ENCODE assay signal across 8 cellular contexts in genomic region chr5:142357469-142358090, GRCh38. TPM values are rescaled to one million over a fixed set of nuclear protein-coding genes. Genes with fewer than 3 reads are reported as not detected.
A peak's percentile ranks its signal among the peaks of the same experiment; 100 is the strongest.
DNase-seq lines count a peak whose midpoint lies in the region; ATAC-seq, FAIRE-seq and TF ChIP-seq lines count a peak whose summit lies in the region.

No MANE protein-coding gene starts in this region.

- H3K27ac ChIP-seq in astrocyte (ENCODE audit: low read depth, low read length) (peak overlapping the region; percentile 75), HepG2 (ENCODE audit: extremely low read length, insufficient read depth, low read length) (peak overlapping the region; percentile 94), thoracic aorta (peak overlapping the region; percentile 96 to 97)

- peak overlapping the region; percentile 79 for H3K9ac ChIP-seq in astrocyte (ENCODE audit: low read length)
- peak overlapping the region; percentile 87 for H3K9ac ChIP-seq in HepG2 (ENCODE audit: insufficient read depth, low read depth, low read length)

- H3K27me3 Mint-ChIP-seq in activated CD8-positive, alpha-beta memory T cell treated with anti-CD3 and anti-CD28 coated beads, Interleukin-2, amount 10 ng/mL, durations not matched to agents 7 days and 5 days: peaks cover 26% of the 10 kb centered on the region
- H3K27me3 Mint-ChIP-seq in astrocyte (ENCODE audit: low read depth, unreplicated experiment): peaks cover 5% of the 10 kb centered on the region

- TSS peak; percentile 52 for BruUV-seq in HepG2 (replicated peaks; lab: Mats Ljungman, UMichigan)

- H2AFZ ChIP-seq in astrocyte (ENCODE audit: low read depth, low read length) (peak overlapping the region; percentile 59), HepG2 (ENCODE audit: low read length) (no peak overlapping the region)

- intact Hi-C loops in HepG2 (cut with micrococcal nuclease; ENCODE audit: unreplicated experiment) (loop anchor here (2.0 kb wide), 1 partner anchor 33 kb away; the partner anchor contains the start of gene SPRY4), head of caudate nucleus (cut with DNase I) (no loop called here)

- TF ChIP-seq CTCF in astrocyte (IDR thresholded peaks at IDR 0.05; ENCODE audit: insufficient read depth, low read depth, low read length) (no peak), HepG2 (CRISPR knock-in tag; IDR thresholded peaks at IDR 0.05) (no peak), thoracic aorta (IDR thresholded peaks at IDR 0.05) (no peak)

- H3K79me2 ChIP-seq in astrocyte (ENCODE audit: insufficient read depth, low read length): no peaks in the 10 kb centered on the region
- H3K79me2 ChIP-seq in HepG2 (ENCODE audit: insufficient read depth, low read length): peaks cover 40% of the 10 kb centered on the region

- no peaks in the 10 kb centered on the region for H3K36me3 Mint-ChIP-seq in activated CD8-positive, alpha-beta memory T cell treated with anti-CD3 and anti-CD28 coated beads, Interleukin-2, amount 10 ng/mL, durations not matched to agents 7 days and 5 days
- H3K36me3 Mint-ChIP-seq in astrocyte (ENCODE audit: low read depth, unreplicated experiment): no peaks in the 10 kb centered on the region

- no peak for DNase-seq in activated CD8-positive, alpha-beta memory T cell treated with anti-CD3 and anti-CD28 coated beads, Interleukin-2, amount 10 ng/mL, durations not matched to agents 7 days and 5 days
- no peak for DNase-seq in activated CD8-positive, alpha-beta memory T cell treated with anti-CD3 and anti-CD28 coated beads, Interleukin-2, amount 50 U/mL, for 48 hours
- DNase-seq in astrocyte (ENCODE audit: low read depth) (no peak), HepG2 (ENCODE audit: low spot score) (no peak), thoracic aorta (ENCODE audit: low spot score) (no peak), head of caudate nucleus (no peak), NCI-H2029 treated with DMSO at 0.1 percent for 48 hours (lab: John Stamatoyannopoulos, UW) (no peak)

- H3K27me3 ChIP-seq in astrocyte (ENCODE audit: insufficient read depth, low read length): no peaks in the 10 kb centered on the region
- H3K27me3 ChIP-seq in HepG2 (ENCODE audit: control insufficient read depth in 1 of 2, insufficient read depth in 2 of 2, low read length in 2 of 2): no peaks in the 10 kb centered on the region; a peak in 1 of 5 replicates
- no peaks in the 10 kb centered on the region for H3K27me3 ChIP-seq in thoracic aorta (replicated peaks; ENCODE audit: insufficient read depth)

- FAIRE-seq in astrocyte (lab: Jason Lieb, UNC) (no peak), HepG2 (lab: Jason Lieb, UNC) (no peak)

- H3K4me1 Mint-ChIP-seq in activated CD8-positive, alpha-beta memory T cell treated with anti-CD3 and anti-CD28 coated beads, Interleukin-2, amount 10 ng/mL, durations not matched to agents 7 days and 5 days: peaks cover 20% of the 10 kb centered on the region
- H3K4me1 Mint-ChIP-seq in astrocyte (ENCODE audit: low read depth, unreplicated experiment): peaks cover 23% of the 10 kb centered on the region

- H3K4me1 ChIP-seq in astrocyte (ENCODE audit: insufficient read depth, low read length): peaks cover 32% of the 10 kb centered on the region
- peaks cover 88% of the 10 kb centered on the region for H3K4me1 ChIP-seq in HepG2 (ENCODE audit: insufficient read depth, low read length)
- H3K4me1 ChIP-seq in thoracic aorta (ENCODE audit: control insufficient read depth in 1 of 2, low read depth in 2 of 2): peaks cover 10 to 13% of the 10 kb centered on the region in 2 donors

- no peak for TF ChIP-seq RAD21 in HepG2 (CRISPR knock-in tag; IDR thresholded peaks at IDR 0.05)

- H3K9me3 ChIP-seq in astrocyte (ENCODE audit: insufficient read depth, low read depth, low read length) (no peaks in the 10 kb centered on the region), HepG2 (ENCODE audit: low read length) (no peaks in the 10 kb centered on the region), thoracic aorta (no peaks in the 10 kb centered on the region)

- CTCF ChIA-PET in activated CD8-positive, alpha-beta memory T cell treated with anti-CD3 and anti-CD28 coated beads, Interleukin-2, amount 10 ng/mL, durations not matched to agents 7 days and 5 days (lab: Charles Lee): interaction anchor here (1.4 to 1.7 kb wide), 3 partner anchors 33 to 79 kb away, joined by 3 to 4 read pairs (median 4); partner anchors contain the start of gene SPRY4
- CTCF ChIA-PET in HepG2 (lab: Yijun Ruan, JAX; ENCODE audit: low intra/inter-chr PET ratio, low total read pairs): no interaction called here

- WGBS in HepG2 (ENCODE audit: low lambda C conversion rate): 58% methylated on average over 10 of the region's 14 CpGs

- no peaks in the 10 kb centered on the region for H3K9me3 Mint-ChIP-seq in activated CD8-positive, alpha-beta memory T cell treated with anti-CD3 and anti-CD28 coated beads, Interleukin-2, amount 10 ng/mL, durations not matched to agents 7 days and 5 days (ENCODE audit: low read depth)
- H3K9me3 Mint-ChIP-seq in astrocyte (ENCODE audit: unreplicated experiment): no peaks in the 10 kb centered on the region

- in situ Hi-C loops in HepG2 (cut with HindIII; ENCODE audit: extremely low pct_ligation_motif_present, low pct_unique_long_range_greater_than_20kb): no loop called here

- H3K36me3 ChIP-seq in astrocyte (ENCODE audit: insufficient read depth, low read length) (no peaks in the 10 kb centered on the region), HepG2 (replicated peaks in 1 of 2; ENCODE audit: control insufficient read depth in 1 of 2, insufficient read depth in 2 of 2, low read length in 2 of 2) (no peaks in the 10 kb centered on the region), thoracic aorta (no peaks in the 10 kb centered on the region)

- peak overlapping the region; percentile 35 for H3K4me3 ChIP-seq in astrocyte (ENCODE audit: insufficient read depth, low read depth, low read length)
- H3K4me3 ChIP-seq in HepG2 (replicated peaks in 1 of 3; ENCODE audit: insufficient read depth in 1 of 3, low read depth in 2 of 3, low read length in 3 of 3): peak overlapping the region; percentile 54 to 69 (median 63)
- peak overlapping the region; percentile 83 for H3K4me3 ChIP-seq in thoracic aorta

- H3K27ac Mint-ChIP-seq in activated CD8-positive, alpha-beta memory T cell treated with anti-CD3 and anti-CD28 coated beads, Interleukin-2, amount 10 ng/mL, durations not matched to agents 7 days and 5 days: peak overlapping the region; percentile 70
- H3K27ac Mint-ChIP-seq in astrocyte (ENCODE audit: unreplicated experiment): peak overlapping the region; percentile 62

- H4K20me1 ChIP-seq in astrocyte (ENCODE audit: insufficient read depth, low read length) (no peaks in the 10 kb centered on the region), HepG2 (ENCODE audit: insufficient read depth, low read length) (no peaks in the 10 kb centered on the region)

- TF ChIP-seq EP300 in HepG2 (IDR thresholded peaks at IDR 0.05; ENCODE audit: low read depth in 2 of 2, low read length in 2 of 2) (no peak), HepG2 (CRISPR knock-in tag; IDR thresholded peaks at IDR 0.05; ENCODE audit: borderline replicate concordance) (no peak)

- no peak for ATAC-seq in activated CD8-positive, alpha-beta memory T cell treated with anti-CD3 and anti-CD28 coated beads, Interleukin-2, amount 10 ng/mL, durations not matched to agents 7 days and 5 days
- ATAC-seq in HepG2: no peak
- ATAC-seq in thoracic aorta (ENCODE audit: insufficient number of reproducible peaks, low FRiP score, low read depth): peak; percentile 1
- no peak for ATAC-seq in HG03378 (IDR thresholded peaks at IDR 0.05; ENCODE audit: unreplicated experiment)

- H3K4me3 Mint-ChIP-seq in activated CD8-positive, alpha-beta memory T cell treated with anti-CD3 and anti-CD28 coated beads, Interleukin-2, amount 10 ng/mL, durations not matched to agents 7 days and 5 days: peak overlapping the region; percentile 62
- H3K4me3 Mint-ChIP-seq in astrocyte (ENCODE audit: unreplicated experiment): peak overlapping the region; percentile 82

- POLR2A ChIA-PET in HepG2 (lab: Yijun Ruan, JAX): interaction anchor here (0.7 to 5.2 kb wide), 9 partner anchors 11 to 137 kb away, joined by 3 to 122 read pairs (median 4); partner anchors contain the start of gene SPRY4

- TF ChIP-seq POLR2A in HepG2 (IDR thresholded peaks at IDR 0.05; ENCODE audit: insufficient read depth in 1 of 2, low read depth in 2 of 2, low read length in 2 of 2): no peak

- H3K4me2 ChIP-seq in astrocyte (ENCODE audit: low read length) (peak overlapping the region; percentile 81), HepG2 (ENCODE audit: low read depth, low read length) (peak overlapping the region; percentile 94)

TF ChIP-seq in HepG2, 621 proteins besides CTCF, POLR2A, EP300 and RAD21 (continues in another document):
- TF ChIP-seq HOXA7 (CRISPR knock-in tag; IDR thresholded peaks at IDR 0.05): no peak

RNA-seq across cellular contexts. Expression of gene SPRY4, which starts 32.8 kb away (rescaled TPM):
- under 1 TPM; 0.09 to 0.14 TPM for total RNA-seq in activated CD8-positive, alpha-beta memory T cell treated with anti-CD3 and anti-CD28 coated beads, Interleukin-2, amount 10 ng/mL, durations not matched to agents 7 days and 5 days
- total RNA-seq in astrocyte: 19.4 and 23.4 TPM in 2 replicates
- total RNA-seq in HepG2 (2016; rRNA removed; fragmentation: Illumina TruSeq; extraction: Trizol): 8.9 and 9.0 TPM in 2 replicates
- total RNA-seq in HepG2 (2016; cell fraction: cytosol; rRNA removed; fragmentation: Illumina TruSeq; extraction: Trizol; ENCODE audit: low read depth): 1.6 and 1.8 TPM in 2 replicates
- 8.3 and 8.7 TPM in 2 replicates for total RNA-seq in HepG2 (2016; cell fraction: insoluble cytoplasmic fraction; rRNA removed; fragmentation: Illumina TruSeq; extraction: Trizol)
- 5.8 and 6.0 TPM in 2 replicates for total RNA-seq in HepG2 (2016; cell fraction: membrane; rRNA removed; fragmentation: Illumina TruSeq; extraction: Trizol)
- total RNA-seq in HepG2 (2016; cell fraction: nucleus; rRNA removed; fragmentation: Illumina TruSeq; extraction: Trizol): 12.5 and 16.8 TPM in 2 replicates
- polyA plus RNA-seq in HepG2 (2011; rRNA removed): 17.8 and 19.2 TPM in 2 replicates
- polyA plus RNA-seq in HepG2 (2011; cell fraction: cytosol; rRNA removed): 10.9 and 12.6 TPM in 2 replicates
- 61.0 and 63.7 TPM in 2 replicates for polyA plus RNA-seq in HepG2 (2011; cell fraction: nucleus; rRNA removed)
- polyA plus RNA-seq in HepG2 (2012): 10.0 and 17.2 TPM in 2 replicates
- 0.37 and 0.40 TPM in 2 replicates for polyA plus RNA-seq in HepG2 (2016; cell fraction: cytosol; fragmentation: Illumina TruSeq; extraction: Trizol; ENCODE audit: low read depth)
- polyA plus RNA-seq in HepG2 (2016; cell fraction: insoluble cytoplasmic fraction; fragmentation: Illumina TruSeq; extraction: Trizol; ENCODE audit: low read depth): 6.9 and 9.0 TPM in 2 replicates
- polyA plus RNA-seq in HepG2 (2016; cell fraction: membrane; fragmentation: Illumina TruSeq; extraction: Trizol; ENCODE audit: low read depth): 2.0 and 2.1 TPM in 2 replicates
- polyA plus RNA-seq in HepG2 (2016; cell fraction: nucleus; fragmentation: Illumina TruSeq; extraction: Trizol; ENCODE audit: insufficient read depth, low read depth): 21.3 and 22.7 TPM in 2 replicates
- 0.09 and 81.1 TPM in 2 replicates for polyA minus RNA-seq in HepG2 (2011; rRNA and poly(A)+ RNA removed; ENCODE audit: low replicate concordance)
- polyA minus RNA-seq in HepG2 (2011; cell fraction: cytosol; rRNA and poly(A)+ RNA removed): 21.7 and 22.2 TPM in 2 replicates
- polyA minus RNA-seq in HepG2 (2011; cell fraction: nucleus; rRNA and poly(A)+ RNA removed): 40.0 and 40.4 TPM in 2 replicates
- total RNA-seq in thoracic aorta: 100 to 1,000 TPM in 1 of 2 donors, 10 to 100 TPM in 1; 63.4 to 136 TPM
